ENCODE assay signal across 1 cellular context in genomic region chr14:20988717-20989116, GRCh38.
TF ChIP-seq lines count a peak whose summit lies in the region.

No MANE protein-coding gene starts in this region.

TF ChIP-seq in GM12878, 131 proteins besides CTCF, POLR2A, EP300 and RAD21:
- TF ChIP-seq ETV6 (conservative IDR thresholded peaks at IDR 0.05 in 1 of 2, IDR thresholded peaks at IDR 0.05 in 1 of 2; ENCODE audit: borderline replicate concordance in 1 of 2, low read depth in 1 of 2) = no peak
- TF ChIP-seq TAF1 (IDR thresholded peaks at IDR 0.05; ENCODE audit: borderline replicate concordance, low read depth, low read length) = no peak
- no peak for TF ChIP-seq NRF1 (conservative IDR thresholded peaks at IDR 0.05; ENCODE audit: low read depth, low read length)
- TF ChIP-seq ZBTB33 (IDR thresholded peaks at IDR 0.05) = no peak
- no peak for TF ChIP-seq SKIL (IDR thresholded peaks at IDR 0.05; ENCODE audit: low read depth, poor library complexity, severe bottlenecking)
- no peak for TF ChIP-seq RFX5 (IDR thresholded peaks at IDR 0.05; ENCODE audit: low read depth, low read length)
- TF ChIP-seq CHD4 (IDR thresholded peaks at IDR 0.05) = no peak
- TF ChIP-seq FOXM1 (IDR thresholded peaks at IDR 0.05; ENCODE audit: low read depth, low read length) = no peak
- no peak for TF ChIP-seq DPF2 (IDR thresholded peaks at IDR 0.05)
- TF ChIP-seq MAX (IDR thresholded peaks at IDR 0.05; ENCODE audit: low read depth, low read length) = no peak
- no peak for TF ChIP-seq HDGF (IDR thresholded peaks at IDR 0.05)
- no peak for TF ChIP-seq E2F8 (IDR thresholded peaks at IDR 0.05; ENCODE audit: low read depth, partially characterized antibody)
- TF ChIP-seq TCF12 (IDR thresholded peaks at IDR 0.05; ENCODE audit: low read depth, low read length) = no peak
